ENCODE assay signal across 1 cellular context in the genomic region with DNA sequence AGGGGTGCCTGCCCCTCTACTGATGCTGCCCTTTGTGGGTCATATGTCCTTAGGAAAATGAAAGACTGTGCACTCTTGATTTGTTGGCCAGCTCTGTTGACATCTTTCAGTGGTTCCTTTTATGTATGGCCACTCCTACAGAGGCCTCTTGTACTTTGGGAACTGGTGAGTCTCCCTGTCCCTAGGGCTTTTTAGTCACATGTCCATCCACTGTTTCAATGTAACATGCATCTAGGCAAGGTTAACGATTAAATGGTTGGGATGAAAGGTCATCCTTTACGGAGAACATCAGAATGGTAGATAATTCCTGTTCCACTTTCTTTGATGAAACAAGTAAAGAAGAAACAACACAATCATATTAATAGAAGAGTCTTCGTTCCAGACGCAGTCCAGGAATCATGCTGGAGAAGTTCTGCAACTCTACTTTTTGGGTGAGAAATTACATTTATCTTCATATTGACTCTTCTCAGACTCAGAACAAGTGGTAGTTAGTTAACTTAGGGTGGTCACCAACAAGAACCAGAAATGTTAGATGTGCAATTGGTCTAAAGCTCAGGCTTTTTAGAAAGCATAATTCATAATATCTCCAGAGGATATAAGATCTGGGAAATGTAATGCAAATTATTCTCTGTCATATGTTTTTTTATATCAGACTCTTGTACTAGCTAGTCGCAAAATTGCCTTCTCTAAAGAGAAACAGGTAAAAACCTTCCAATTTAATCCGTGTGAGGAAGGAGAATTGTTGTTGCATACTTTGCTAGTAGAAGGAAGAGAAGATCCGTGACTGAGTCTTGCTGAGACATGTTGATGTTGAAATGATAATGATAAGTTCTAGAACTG.
TF ChIP-seq lines count a peak whose summit lies in the region.

A gene (plus strand): TSS at position 194 of the 840 bp plus-strand sequence. CDS start 205 bp downstream, at position 399.

TF ChIP-seq in HepG2, 621 proteins besides CTCF, POLR2A, EP300 and RAD21 (continued from another document and continues in another):
- TF ChIP-seq, protein P1, sequence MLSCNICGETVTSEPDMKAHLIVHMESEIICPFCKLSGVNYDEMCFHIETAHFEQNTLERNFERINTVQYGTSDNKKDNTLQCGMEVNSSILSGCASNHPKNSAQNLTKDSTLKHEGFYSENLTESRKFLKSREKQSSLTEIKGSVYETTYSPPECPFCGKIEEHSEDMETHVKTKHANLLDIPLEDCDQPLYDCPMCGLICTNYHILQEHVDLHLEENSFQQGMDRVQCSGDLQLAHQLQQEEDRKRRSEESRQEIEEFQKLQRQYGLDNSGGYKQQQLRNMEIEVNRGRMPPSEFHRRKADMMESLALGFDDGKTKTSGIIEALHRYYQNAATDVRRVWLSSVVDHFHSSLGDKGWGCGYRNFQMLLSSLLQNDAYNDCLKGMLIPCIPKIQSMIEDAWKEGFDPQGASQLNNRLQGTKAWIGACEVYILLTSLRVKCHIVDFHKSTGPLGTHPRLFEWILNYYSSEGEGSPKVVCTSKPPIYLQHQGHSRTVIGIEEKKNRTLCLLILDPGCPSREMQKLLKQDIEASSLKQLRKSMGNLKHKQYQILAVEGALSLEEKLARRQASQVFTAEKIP (CRISPR knock-in tag; IDR thresholded peaks at IDR 0.05; ENCODE audit: borderline replicate concordance) = no peak
- no peak for TF ChIP-seq RBAK (CRISPR knock-in tag; IDR thresholded peaks at IDR 0.05)
- no peak for TF ChIP-seq ZNF724P (CRISPR knock-in tag; IDR thresholded peaks at IDR 0.05; ENCODE audit: borderline replicate concordance)
- TF ChIP-seq, protein P2, sequence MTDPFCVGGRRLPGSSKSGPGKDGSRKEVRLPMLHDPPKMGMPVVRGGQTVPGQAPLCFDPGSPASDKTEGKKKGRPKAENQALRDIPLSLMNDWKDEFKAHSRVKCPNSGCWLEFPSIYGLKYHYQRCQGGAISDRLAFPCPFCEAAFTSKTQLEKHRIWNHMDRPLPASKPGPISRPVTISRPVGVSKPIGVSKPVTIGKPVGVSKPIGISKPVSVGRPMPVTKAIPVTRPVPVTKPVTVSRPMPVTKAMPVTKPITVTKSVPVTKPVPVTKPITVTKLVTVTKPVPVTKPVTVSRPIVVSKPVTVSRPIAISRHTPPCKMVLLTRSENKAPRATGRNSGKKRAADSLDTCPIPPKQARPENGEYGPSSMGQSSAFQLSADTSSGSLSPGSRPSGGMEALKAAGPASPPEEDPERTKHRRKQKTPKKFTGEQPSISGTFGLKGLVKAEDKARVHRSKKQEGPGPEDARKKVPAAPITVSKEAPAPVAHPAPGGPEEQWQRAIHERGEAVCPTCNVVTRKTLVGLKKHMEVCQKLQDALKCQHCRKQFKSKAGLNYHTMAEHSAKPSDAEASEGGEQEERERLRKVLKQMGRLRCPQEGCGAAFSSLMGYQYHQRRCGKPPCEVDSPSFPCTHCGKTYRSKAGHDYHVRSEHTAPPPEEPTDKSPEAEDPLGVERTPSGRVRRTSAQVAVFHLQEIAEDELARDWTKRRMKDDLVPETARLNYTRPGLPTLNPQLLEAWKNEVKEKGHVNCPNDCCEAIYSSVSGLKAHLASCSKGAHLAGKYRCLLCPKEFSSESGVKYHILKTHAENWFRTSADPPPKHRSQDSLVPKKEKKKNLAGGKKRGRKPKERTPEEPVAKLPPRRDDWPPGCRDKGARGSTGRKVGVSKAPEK (CRISPR knock-in tag; IDR thresholded peaks at IDR 0.05; ENCODE audit: borderline replicate concordance) = no peak
- TF ChIP-seq KLF13 (CRISPR knock-in tag; IDR thresholded peaks at IDR 0.05) = no peak
- TF ChIP-seq ZFP36 (IDR thresholded peaks at IDR 0.05; ENCODE audit: borderline replicate concordance, low read depth, low read length, partially characterized antibody) = no peak
- TF ChIP-seq ZNF256 (CRISPR knock-in tag; conservative IDR thresholded peaks at IDR 0.05) = no peak
- peak; percentile 92; the same call in 1 of the 2 replicates for TF ChIP-seq PPARG (CRISPR knock-in tag; conservative IDR thresholded peaks at IDR 0.05)
- no peak for TF ChIP-seq ZNF296 (CRISPR knock-in tag; conservative IDR thresholded peaks at IDR 0.05)
- TF ChIP-seq, protein P3, sequence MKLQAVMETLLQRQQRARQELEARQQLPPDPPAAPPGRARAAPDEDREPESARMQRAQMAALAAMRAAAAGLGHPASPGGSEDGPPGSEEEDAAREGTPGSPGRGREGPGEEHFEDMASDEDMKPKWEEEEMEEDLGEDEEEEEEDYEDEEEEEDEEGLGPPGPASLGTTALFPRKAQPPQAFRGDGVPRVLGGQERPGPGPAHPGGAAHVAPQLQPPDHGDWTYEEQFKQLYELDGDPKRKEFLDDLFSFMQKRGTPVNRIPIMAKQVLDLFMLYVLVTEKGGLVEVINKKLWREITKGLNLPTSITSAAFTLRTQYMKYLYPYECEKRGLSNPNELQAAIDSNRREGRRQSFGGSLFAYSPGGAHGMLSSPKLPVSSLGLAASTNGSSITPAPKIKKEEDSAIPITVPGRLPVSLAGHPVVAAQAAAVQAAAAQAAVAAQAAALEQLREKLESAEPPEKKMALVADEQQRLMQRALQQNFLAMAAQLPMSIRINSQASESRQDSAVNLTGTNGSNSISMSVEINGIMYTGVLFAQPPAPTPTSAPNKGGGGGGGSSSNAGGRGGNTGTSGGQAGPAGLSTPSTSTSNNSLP (IDR thresholded peaks at IDR 0.05; ENCODE audit: low read depth, low read length) = peak; percentile 95
- TF ChIP-seq ZNF780A (CRISPR knock-in tag; IDR thresholded peaks at IDR 0.05) = no peak
- TF ChIP-seq NFKB2 (CRISPR knock-in tag; IDR thresholded peaks at IDR 0.05; ENCODE audit: borderline replicate concordance) = no peak
- no peak for TF ChIP-seq ZNF468 (CRISPR knock-in tag; IDR thresholded peaks at IDR 0.05)
- TF ChIP-seq PAX8 (CRISPR knock-in tag; IDR thresholded peaks at IDR 0.05; ENCODE audit: borderline replicate concordance) = no peak
- peak; percentile 5; the same call in 1 of the 2 replicates for TF ChIP-seq ZNF317 (CRISPR knock-in tag; IDR thresholded peaks at IDR 0.05)
- TF ChIP-seq ZNF331 (CRISPR knock-in tag; IDR thresholded peaks at IDR 0.05) = peak; percentile 63; the same call in 1 of the 2 replicates
- TF ChIP-seq, protein P4, sequence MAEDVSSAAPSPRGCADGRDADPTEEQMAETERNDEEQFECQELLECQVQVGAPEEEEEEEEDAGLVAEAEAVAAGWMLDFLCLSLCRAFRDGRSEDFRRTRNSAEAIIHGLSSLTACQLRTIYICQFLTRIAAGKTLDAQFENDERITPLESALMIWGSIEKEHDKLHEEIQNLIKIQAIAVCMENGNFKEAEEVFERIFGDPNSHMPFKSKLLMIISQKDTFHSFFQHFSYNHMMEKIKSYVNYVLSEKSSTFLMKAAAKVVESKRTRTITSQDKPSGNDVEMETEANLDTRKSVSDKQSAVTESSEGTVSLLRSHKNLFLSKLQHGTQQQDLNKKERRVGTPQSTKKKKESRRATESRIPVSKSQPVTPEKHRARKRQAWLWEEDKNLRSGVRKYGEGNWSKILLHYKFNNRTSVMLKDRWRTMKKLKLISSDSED (CRISPR knock-in tag; IDR thresholded peaks at IDR 0.05) = no peak
- TF ChIP-seq, protein P5, sequence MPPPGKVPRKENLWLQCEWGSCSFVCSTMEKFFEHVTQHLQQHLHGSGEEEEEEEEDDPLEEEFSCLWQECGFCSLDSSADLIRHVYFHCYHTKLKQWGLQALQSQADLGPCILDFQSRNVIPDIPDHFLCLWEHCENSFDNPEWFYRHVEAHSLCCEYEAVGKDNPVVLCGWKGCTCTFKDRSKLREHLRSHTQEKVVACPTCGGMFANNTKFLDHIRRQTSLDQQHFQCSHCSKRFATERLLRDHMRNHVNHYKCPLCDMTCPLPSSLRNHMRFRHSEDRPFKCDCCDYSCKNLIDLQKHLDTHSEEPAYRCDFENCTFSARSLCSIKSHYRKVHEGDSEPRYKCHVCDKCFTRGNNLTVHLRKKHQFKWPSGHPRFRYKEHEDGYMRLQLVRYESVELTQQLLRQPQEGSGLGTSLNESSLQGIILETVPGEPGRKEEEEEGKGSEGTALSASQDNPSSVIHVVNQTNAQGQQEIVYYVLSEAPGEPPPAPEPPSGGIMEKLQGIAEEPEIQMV (CRISPR knock-in tag; IDR thresholded peaks at IDR 0.05; ENCODE audit: low read depth) = no peak
- TF ChIP-seq EEA1 (CRISPR knock-in tag; IDR thresholded peaks at IDR 0.05; ENCODE audit: borderline replicate concordance) = no peak
- TF ChIP-seq, protein P6, sequence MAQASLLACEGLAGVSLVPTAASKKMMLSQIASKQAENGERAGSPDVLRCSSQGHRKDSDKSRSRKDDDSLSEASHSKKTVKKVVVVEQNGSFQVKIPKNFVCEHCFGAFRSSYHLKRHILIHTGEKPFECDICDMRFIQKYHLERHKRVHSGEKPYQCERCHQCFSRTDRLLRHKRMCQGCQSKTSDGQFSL (CRISPR knock-in tag; IDR thresholded peaks at IDR 0.05) = no peak
- no peak for TF ChIP-seq GABPB1 (CRISPR knock-in tag; IDR thresholded peaks at IDR 0.05)
- TF ChIP-seq, protein P7, sequence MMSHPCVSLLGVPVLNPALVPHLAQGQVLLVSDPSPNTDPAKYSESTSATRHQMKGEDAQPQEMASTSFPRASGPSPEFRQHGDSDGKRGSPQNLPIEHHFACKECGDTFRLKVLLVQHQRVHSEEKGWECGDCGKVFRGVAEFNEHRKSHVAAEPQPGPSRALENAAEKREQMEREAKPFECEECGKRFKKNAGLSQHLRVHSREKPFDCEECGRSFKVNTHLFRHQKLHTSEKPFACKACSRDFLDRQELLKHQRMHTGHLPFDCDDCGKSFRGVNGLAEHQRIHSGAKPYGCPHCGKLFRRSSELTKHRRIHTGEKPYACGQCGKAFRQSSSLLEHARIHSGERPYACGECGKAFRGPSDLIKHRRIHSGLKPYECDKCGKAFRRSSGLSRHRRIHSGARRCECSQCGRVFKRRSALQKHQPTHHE (CRISPR knock-in tag; IDR thresholded peaks at IDR 0.05; ENCODE audit: borderline replicate concordance) = no peak
- peak; percentile 82; the same call in 1 of the 2 replicates for TF ChIP-seq FOXK2 (IDR thresholded peaks at IDR 0.05)
- TF ChIP-seq ZNF354B (CRISPR knock-in tag; IDR thresholded peaks at IDR 0.05) = no peak
- TF ChIP-seq, protein P8, sequence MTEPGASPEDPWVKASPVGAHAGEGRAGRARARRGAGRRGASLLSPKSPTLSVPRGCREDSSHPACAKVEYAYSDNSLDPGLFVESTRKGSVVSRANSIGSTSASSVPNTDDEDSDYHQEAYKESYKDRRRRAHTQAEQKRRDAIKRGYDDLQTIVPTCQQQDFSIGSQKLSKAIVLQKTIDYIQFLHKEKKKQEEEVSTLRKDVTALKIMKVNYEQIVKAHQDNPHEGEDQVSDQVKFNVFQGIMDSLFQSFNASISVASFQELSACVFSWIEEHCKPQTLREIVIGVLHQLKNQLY (CRISPR knock-in tag; IDR thresholded peaks at IDR 0.05) = peak; percentile 85
- TF ChIP-seq, protein P9, sequence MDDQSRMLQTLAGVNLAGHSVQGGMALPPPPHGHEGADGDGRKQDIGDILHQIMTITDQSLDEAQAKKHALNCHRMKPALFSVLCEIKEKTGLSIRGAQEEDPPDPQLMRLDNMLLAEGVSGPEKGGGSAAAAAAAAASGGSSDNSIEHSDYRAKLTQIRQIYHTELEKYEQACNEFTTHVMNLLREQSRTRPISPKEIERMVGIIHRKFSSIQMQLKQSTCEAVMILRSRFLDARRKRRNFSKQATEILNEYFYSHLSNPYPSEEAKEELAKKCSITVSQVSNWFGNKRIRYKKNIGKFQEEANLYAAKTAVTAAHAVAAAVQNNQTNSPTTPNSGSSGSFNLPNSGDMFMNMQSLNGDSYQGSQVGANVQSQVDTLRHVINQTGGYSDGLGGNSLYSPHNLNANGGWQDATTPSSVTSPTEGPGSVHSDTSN (CRISPR knock-in tag; IDR thresholded peaks at IDR 0.05; ENCODE audit: borderline replicate concordance) = no peak
- TF ChIP-seq GLI4 (CRISPR knock-in tag; IDR thresholded peaks at IDR 0.05; ENCODE audit: borderline replicate concordance) = no peak
- TF ChIP-seq ELF4 (CRISPR knock-in tag; IDR thresholded peaks at IDR 0.05; ENCODE audit: borderline replicate concordance) = no peak
- TF ChIP-seq, protein P10, sequence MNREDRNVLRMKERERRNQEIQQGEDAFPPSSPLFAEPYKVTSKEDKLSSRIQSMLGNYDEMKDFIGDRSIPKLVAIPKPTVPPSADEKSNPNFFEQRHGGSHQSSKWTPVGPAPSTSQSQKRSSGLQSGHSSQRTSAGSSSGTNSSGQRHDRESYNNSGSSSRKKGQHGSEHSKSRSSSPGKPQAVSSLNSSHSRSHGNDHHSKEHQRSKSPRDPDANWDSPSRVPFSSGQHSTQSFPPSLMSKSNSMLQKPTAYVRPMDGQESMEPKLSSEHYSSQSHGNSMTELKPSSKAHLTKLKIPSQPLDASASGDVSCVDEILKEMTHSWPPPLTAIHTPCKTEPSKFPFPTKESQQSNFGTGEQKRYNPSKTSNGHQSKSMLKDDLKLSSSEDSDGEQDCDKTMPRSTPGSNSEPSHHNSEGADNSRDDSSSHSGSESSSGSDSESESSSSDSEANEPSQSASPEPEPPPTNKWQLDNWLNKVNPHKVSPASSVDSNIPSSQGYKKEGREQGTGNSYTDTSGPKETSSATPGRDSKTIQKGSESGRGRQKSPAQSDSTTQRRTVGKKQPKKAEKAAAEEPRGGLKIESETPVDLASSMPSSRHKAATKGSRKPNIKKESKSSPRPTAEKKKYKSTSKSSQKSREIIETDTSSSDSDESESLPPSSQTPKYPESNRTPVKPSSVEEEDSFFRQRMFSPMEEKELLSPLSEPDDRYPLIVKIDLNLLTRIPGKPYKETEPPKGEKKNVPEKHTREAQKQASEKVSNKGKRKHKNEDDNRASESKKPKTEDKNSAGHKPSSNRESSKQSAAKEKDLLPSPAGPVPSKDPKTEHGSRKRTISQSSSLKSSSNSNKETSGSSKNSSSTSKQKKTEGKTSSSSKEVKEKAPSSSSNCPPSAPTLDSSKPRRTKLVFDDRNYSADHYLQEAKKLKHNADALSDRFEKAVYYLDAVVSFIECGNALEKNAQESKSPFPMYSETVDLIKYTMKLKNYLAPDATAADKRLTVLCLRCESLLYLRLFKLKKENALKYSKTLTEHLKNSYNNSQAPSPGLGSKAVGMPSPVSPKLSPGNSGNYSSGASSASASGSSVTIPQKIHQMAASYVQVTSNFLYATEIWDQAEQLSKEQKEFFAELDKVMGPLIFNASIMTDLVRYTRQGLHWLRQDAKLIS (CRISPR knock-in tag; IDR thresholded peaks at IDR 0.05) = peak; percentile 98
- no peak for TF ChIP-seq MTF2 (CRISPR knock-in tag; IDR thresholded peaks at IDR 0.05; ENCODE audit: borderline replicate concordance)
- no peak for TF ChIP-seq ZNF34 (CRISPR knock-in tag; IDR thresholded peaks at IDR 0.05; ENCODE audit: borderline replicate concordance)
- no peak for TF ChIP-seq ZNF20 (CRISPR knock-in tag; IDR thresholded peaks at IDR 0.05)
- TF ChIP-seq SNRNP70 (IDR thresholded peaks at IDR 0.05; ENCODE audit: low read depth, low read length) = no peak
- TF ChIP-seq ZNF225 (CRISPR knock-in tag; IDR thresholded peaks at IDR 0.05) = no peak
- no peak for TF ChIP-seq ZFAT (CRISPR knock-in tag; conservative IDR thresholded peaks at IDR 0.05)
- no peak for TF ChIP-seq ZNF607 (CRISPR knock-in tag; IDR thresholded peaks at IDR 0.05; ENCODE audit: borderline replicate concordance)
- TF ChIP-seq, protein P11, sequence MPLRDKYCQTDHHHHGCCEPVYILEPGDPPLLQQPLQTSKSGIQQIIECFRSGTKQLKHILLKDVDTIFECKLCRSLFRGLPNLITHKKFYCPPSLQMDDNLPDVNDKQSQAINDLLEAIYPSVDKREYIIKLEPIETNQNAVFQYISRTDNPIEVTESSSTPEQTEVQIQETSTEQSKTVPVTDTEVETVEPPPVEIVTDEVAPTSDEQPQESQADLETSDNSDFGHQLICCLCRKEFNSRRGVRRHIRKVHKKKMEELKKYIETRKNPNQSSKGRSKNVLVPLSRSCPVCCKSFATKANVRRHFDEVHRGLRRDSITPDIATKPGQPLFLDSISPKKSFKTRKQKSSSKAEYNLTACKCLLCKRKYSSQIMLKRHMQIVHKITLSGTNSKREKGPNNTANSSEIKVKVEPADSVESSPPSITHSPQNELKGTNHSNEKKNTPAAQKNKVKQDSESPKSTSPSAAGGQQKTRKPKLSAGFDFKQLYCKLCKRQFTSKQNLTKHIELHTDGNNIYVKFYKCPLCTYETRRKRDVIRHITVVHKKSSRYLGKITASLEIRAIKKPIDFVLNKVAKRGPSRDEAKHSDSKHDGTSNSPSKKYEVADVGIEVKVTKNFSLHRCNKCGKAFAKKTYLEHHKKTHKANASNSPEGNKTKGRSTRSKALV (CRISPR knock-in tag; IDR thresholded peaks at IDR 0.05) = 0 out of 2 replicates have a peak, but pooled peaks have one; percentile 25
